ENCODE assay signal across 22 cellular contexts in genomic region chr5:11584008-11584407, GRCh38.
"Had no signal": no experiment of that assay in that cellular context is flagged by ENCODE, and none has a peak within 500 bp of the region (broad histone marks: within the 10 kb centered on the region; RNA-seq: fewer than 3 reads in every experiment).

No MANE protein-coding gene starts in this region.

- DNase-seq: activated CD4-positive, alpha-beta memory T cell treated with anti-CD3 and anti-CD28 coated beads for 36 hours; activated CD4-positive, alpha-beta T cell treated with anti-CD3 and anti-CD28 coated beads for 36 hours; activated CD8-positive, alpha-beta memory T cell treated with anti-CD3 and anti-CD28 coated beads, Interleukin-2, amount 10 ng/mL, durations not matched to agents 7 days and 5 days; activated naive CD4-positive, alpha-beta T cell; activated naive CD8-positive, alpha-beta T cell treated with anti-CD3 and anti-CD28 coated beads for 36 hours; amniotic stem cell; caudate nucleus; endodermal cell; hypothalamus; kidney; nephron progenitor cell; occipital lobe; posterior cingulate gyrus; sigmoid colon; stimulated activated CD4-positive, alpha-beta T cell treated with anti-CD3 and anti-CD28 coated beads, Interleukin-4, amount 100 ng/mL, for 24 hours; stomach had no signal

- H3K27ac ChIP-seq: sigmoid colon, stomach had no signal

- H3K27me3 ChIP-seq: sigmoid colon, stomach had no signal

- H3K27ac Mint-ChIP-seq: activated CD4-positive, alpha-beta memory T cell treated with anti-CD3 and anti-CD28 coated beads for 36 hours; activated CD4-positive, alpha-beta T cell treated with anti-CD3 and anti-CD28 coated beads for 36 hours; activated CD8-positive, alpha-beta memory T cell treated with anti-CD3 and anti-CD28 coated beads, Interleukin-2, amount 10 ng/mL, durations not matched to agents 7 days and 5 days; activated naive CD8-positive, alpha-beta T cell treated with anti-CD3 and anti-CD28 coated beads for 36 hours; activated T-helper 17 cell treated with anti-CD3 and anti-CD28 coated beads, Interleukin-2, amount 50 U/mL, for 72 hours; brain; endodermal cell; nephron progenitor cell; stimulated activated effector memory CD8-positive, alpha-beta T cell treated with anti-CD3 and anti-CD28 coated beads, Interleukin-12 subunit alpha, Interleukin-12 subunit beta, amount 100 ng/mL, for 72 hours; WTC11 had no signal

- H3K4me1 Mint-ChIP-seq: activated CD4-positive, alpha-beta T cell treated with anti-CD3 and anti-CD28 coated beads for 36 hours; activated CD8-positive, alpha-beta memory T cell treated with anti-CD3 and anti-CD28 coated beads, Interleukin-2, amount 10 ng/mL, durations not matched to agents 7 days and 5 days; activated naive CD8-positive, alpha-beta T cell treated with anti-CD3 and anti-CD28 coated beads for 36 hours; activated T-helper 17 cell treated with anti-CD3 and anti-CD28 coated beads, Interleukin-2, amount 50 U/mL, for 72 hours; stimulated activated effector memory CD8-positive, alpha-beta T cell treated with anti-CD3 and anti-CD28 coated beads, Interleukin-12 subunit alpha, Interleukin-12 subunit beta, amount 100 ng/mL, for 72 hours had no signal

- H3K36me3 ChIP-seq: sigmoid colon, stomach had no signal

- FAIRE-seq: frontal cortex, kidney had no signal

- H3K4me1 ChIP-seq: sigmoid colon, stomach had no signal

- H3K4me3 Mint-ChIP-seq: activated CD4-positive, alpha-beta memory T cell treated with anti-CD3 and anti-CD28 coated beads for 36 hours; activated CD4-positive, alpha-beta T cell treated with anti-CD3 and anti-CD28 coated beads for 36 hours; activated CD8-positive, alpha-beta memory T cell treated with anti-CD3 and anti-CD28 coated beads, Interleukin-2, amount 10 ng/mL, durations not matched to agents 7 days and 5 days; activated naive CD8-positive, alpha-beta T cell treated with anti-CD3 and anti-CD28 coated beads for 36 hours; activated T-helper 17 cell treated with anti-CD3 and anti-CD28 coated beads, Interleukin-2, amount 50 U/mL, for 72 hours; endodermal cell; nephron progenitor cell; stimulated activated effector memory CD8-positive, alpha-beta T cell treated with anti-CD3 and anti-CD28 coated beads, Interleukin-12 subunit alpha, Interleukin-12 subunit beta, amount 100 ng/mL, for 72 hours; WTC11 had no signal

- H3K9me3 Mint-ChIP-seq: activated CD4-positive, alpha-beta memory T cell treated with anti-CD3 and anti-CD28 coated beads for 36 hours; activated naive CD8-positive, alpha-beta T cell treated with anti-CD3 and anti-CD28 coated beads for 36 hours; activated T-helper 17 cell treated with anti-CD3 and anti-CD28 coated beads, Interleukin-2, amount 50 U/mL, for 72 hours; brain; endodermal cell; nephron progenitor cell; WTC11 had no signal

- ATAC-seq: activated CD4-positive, alpha-beta T cell treated with anti-CD3 and anti-CD28 coated beads for 36 hours; activated CD8-positive, alpha-beta memory T cell treated with anti-CD3 and anti-CD28 coated beads, Interleukin-2, amount 10 ng/mL, durations not matched to agents 7 days and 5 days; activated T-helper 17 cell treated with anti-CD3 and anti-CD28 coated beads, Interleukin-2, amount 50 U/mL, for 72 hours; left lobe of liver; stimulated activated effector memory CD8-positive, alpha-beta T cell treated with anti-CD3 and anti-CD28 coated beads, Interleukin-12 subunit alpha, Interleukin-12 subunit beta, amount 100 ng/mL, for 72 hours; WTC11 had no signal

- H3K4me3 ChIP-seq: sigmoid colon, stomach had no signal

- H3K36me3 Mint-ChIP-seq: activated CD4-positive, alpha-beta memory T cell treated with anti-CD3 and anti-CD28 coated beads for 36 hours; activated CD8-positive, alpha-beta memory T cell treated with anti-CD3 and anti-CD28 coated beads, Interleukin-2, amount 10 ng/mL, durations not matched to agents 7 days and 5 days; activated naive CD8-positive, alpha-beta T cell treated with anti-CD3 and anti-CD28 coated beads for 36 hours; brain; stimulated activated effector memory CD8-positive, alpha-beta T cell treated with anti-CD3 and anti-CD28 coated beads, Interleukin-12 subunit alpha, Interleukin-12 subunit beta, amount 100 ng/mL, for 72 hours; WTC11 had no signal

- H3K9me3 ChIP-seq: sigmoid colon, stomach had no signal

- H3K27me3 Mint-ChIP-seq: activated CD4-positive, alpha-beta memory T cell treated with anti-CD3 and anti-CD28 coated beads for 36 hours; activated CD8-positive, alpha-beta memory T cell treated with anti-CD3 and anti-CD28 coated beads, Interleukin-2, amount 10 ng/mL, durations not matched to agents 7 days and 5 days; activated naive CD8-positive, alpha-beta T cell treated with anti-CD3 and anti-CD28 coated beads for 36 hours; activated T-helper 17 cell treated with anti-CD3 and anti-CD28 coated beads, Interleukin-2, amount 50 U/mL, for 72 hours; brain had no signal
